ENCODE assay signal across 13 cellular contexts in genomic region chr6:150928882-150929281, GRCh38.
DNase-seq lines count a peak whose midpoint lies in the region; ATAC-seq, FAIRE-seq and TF ChIP-seq lines count a peak whose summit lies in the region.
"Had no signal": no experiment of that assay in that cellular context is flagged by ENCODE, and none has a peak within 500 bp of the region (broad histone marks: within the 10 kb centered on the region; RNA-seq: fewer than 3 reads in every experiment).

No MANE protein-coding gene starts in this region.

- H3K4me1 ChIP-seq in breast epithelium (no peaks in the 10 kb centered on the region), OCI-LY7 (ENCODE audit: insufficient read depth, low read length, poor library complexity, severe bottlenecking) (no peaks in the 10 kb centered on the region), upper lobe of right lung (peaks cover 8% of the 10 kb centered on the region)
- H3K4me1 ChIP-seq: uterus had no signal

- H3K4me1 Mint-ChIP-seq in MCF 10A (ENCODE audit: insufficient read depth, unreplicated experiment) = peaks cover 1% of the 10 kb centered on the region

- CTCF ChIA-PET in MCF 10A (lab: Yijun Ruan, JAX) = interaction anchor here (0.6 to 2.6 kb wide), 10 partner anchors 9 to 647 kb away, joined by 3 to 12 read pairs (median 4); no protein-coding TSS in a partner anchor
- CTCF ChIA-PET in OCI-LY7 (lab: Charles Lee; ENCODE audit: unreplicated experiment) = no interaction called here

- intact Hi-C loops in MCF 10A (cut with micrococcal nuclease) (no loop called here), breast epithelium (cut with DNase I; ENCODE audit: low total_unique reads) (no loop called here), OCI-LY7 (cut with micrococcal nuclease; ENCODE audit: unreplicated experiment) (no loop called here), upper lobe of right lung (cut with DNase I) (no loop called here)

- H3K9me3 ChIP-seq in breast epithelium = no peaks in the 10 kb centered on the region
- no peaks in the 10 kb centered on the region for H3K9me3 ChIP-seq in OCI-LY7 (ENCODE audit: low read length)
- no peaks in the 10 kb centered on the region for H3K9me3 ChIP-seq in upper lobe of right lung
- H3K9me3 ChIP-seq: heart left ventricle, uterus had no signal

- H3K79me2 ChIP-seq in OCI-LY7 (ENCODE audit: insufficient read depth, low read depth, low read length) = no peaks in the 10 kb centered on the region

- DNase-seq in MCF 10A (ENCODE audit: unreplicated experiment) (no peak), breast epithelium (ENCODE audit: low spot score in 2 of 2) (no peak), OCI-LY7 (ENCODE audit: low spot score) (no peak), epithelial cell of proximal tubule (ENCODE audit: low read depth) (no peak), upper lobe of right lung (no peak), urothelium cell line (ENCODE audit: low spot score) (no peak), foreskin melanocyte (no peak), NCI-H1930 (lab: John Stamatoyannopoulos, UW) (no peak)
- DNase-seq: heart left ventricle, NCI-H1436, uterus had no signal

- H3K4me3 ChIP-seq in breast epithelium = no peak overlapping the region
- H3K4me3 ChIP-seq in OCI-LY7 (ENCODE audit: low read depth, low read length, poor library complexity, severe bottlenecking) = no peak overlapping the region
- no peak overlapping the region for H3K4me3 ChIP-seq in epithelial cell of proximal tubule (ENCODE audit: low read depth, low read length)
- no peak overlapping the region for H3K4me3 ChIP-seq in upper lobe of right lung
- H3K4me3 ChIP-seq: heart left ventricle, uterus had no signal

- H3K27me3 ChIP-seq in breast epithelium = no peaks in the 10 kb centered on the region
- H3K27me3 ChIP-seq in upper lobe of right lung = no peaks in the 10 kb centered on the region
- H3K27me3 ChIP-seq: heart left ventricle, uterus had no signal

- TF ChIP-seq CTCF in MCF 10A (IDR thresholded peaks at IDR 0.05; ENCODE audit: unreplicated experiment) (peak; percentile 19), breast epithelium (IDR thresholded peaks at IDR 0.05) (no peak), OCI-LY7 (conservative IDR thresholded peaks at IDR 0.05; ENCODE audit: low read length) (peak; percentile 63), epithelial cell of proximal tubule (conservative IDR thresholded peaks at IDR 0.05; ENCODE audit: low read depth, low read length) (peak; percentile 56), upper lobe of right lung (IDR thresholded peaks at IDR 0.05) (peak; percentile 10)

- H3K27me3 Mint-ChIP-seq in MCF 10A (ENCODE audit: insufficient read depth, unreplicated experiment) = no peaks in the 10 kb centered on the region

- ATAC-seq in upper lobe of right lung = no peak
- ATAC-seq: heart left ventricle, right cardiac atrium had no signal

- no peaks in the 10 kb centered on the region for H3K9me2 ChIP-seq in OCI-LY7 (ENCODE audit: insufficient read depth, low read length)

- H3K27ac ChIP-seq in breast epithelium (no peak overlapping the region), OCI-LY7 (ENCODE audit: low read depth, low read length, poor library complexity, severe bottlenecking) (no peak overlapping the region), upper lobe of right lung (no peak overlapping the region)
- H3K27ac ChIP-seq: uterus had no signal

- H3K9me3 Mint-ChIP-seq in MCF 10A (ENCODE audit: unreplicated experiment) = no peaks in the 10 kb centered on the region
- H3K9me3 Mint-ChIP-seq: activated T-helper 1 cell treated with anti-CD3 and anti-CD28 coated beads, Interleukin-12 subunit alpha, Interleukin-12 subunit beta, Interleukin-2, Interleukin-4 antibody, amounts not matched to agents 30 ng/mL and 10 ng/mL and 1 ng/mL, durations not matched to agents 14 hours and 24 hours and 36 hours had no signal

- no peak for FAIRE-seq in urothelium cell line (lab: Jason Lieb, UNC)

- H3K27ac Mint-ChIP-seq in MCF 10A (ENCODE audit: low read depth, unreplicated experiment) = no peak overlapping the region
- H3K27ac Mint-ChIP-seq: activated T-helper 1 cell treated with anti-CD3 and anti-CD28 coated beads, Interleukin-12 subunit alpha, Interleukin-12 subunit beta, Interleukin-2, Interleukin-4 antibody, amounts not matched to agents 30 ng/mL and 10 ng/mL and 1 ng/mL, durations not matched to agents 14 hours and 24 hours and 36 hours had no signal

- H3K36me3 ChIP-seq in breast epithelium = no peaks in the 10 kb centered on the region
- H3K36me3 ChIP-seq in OCI-LY7 (ENCODE audit: insufficient read depth, low read length) = peaks cover 91% of the 10 kb centered on the region
- H3K36me3 ChIP-seq in upper lobe of right lung = no peaks in the 10 kb centered on the region
- H3K36me3 ChIP-seq: heart left ventricle, uterus had no signal

- no peak for TF ChIP-seq POLR2A in breast epithelium (IDR thresholded peaks at IDR 0.05)

- H3K4me2 ChIP-seq in OCI-LY7 (ENCODE audit: low read length) = no peak overlapping the region

- POLR2A ChIA-PET in MCF 10A (lab: Yijun Ruan, JAX) = no interaction called here
- POLR2A ChIA-PET in OCI-LY7 (lab: Charles Lee) = interaction anchor here (0.8 kb wide), 1 partner anchor 15 kb away, joined by 4 read pairs; no protein-coding TSS in a partner anchor

- no peak overlapping the region for H2AFZ ChIP-seq in OCI-LY7 (ENCODE audit: low read length)

- no peak overlapping the region for H3K4me3 Mint-ChIP-seq in MCF 10A (ENCODE audit: unreplicated experiment)
- H3K4me3 Mint-ChIP-seq: activated T-helper 1 cell treated with anti-CD3 and anti-CD28 coated beads, Interleukin-12 subunit alpha, Interleukin-12 subunit beta, Interleukin-2, Interleukin-4 antibody, amounts not matched to agents 30 ng/mL and 10 ng/mL and 1 ng/mL, durations not matched to agents 14 hours and 24 hours and 36 hours had no signal

- H4K20me1 ChIP-seq in OCI-LY7 (ENCODE audit: insufficient read depth, low read length) = no peaks in the 10 kb centered on the region

- BruUV-seq in MCF 10A (replicated peaks; lab: Mats Ljungman, UMichigan) (no TSS peak), OCI-LY7 (replicated peaks; lab: Mats Ljungman, UMichigan) (no TSS peak)

- peaks cover 75% of the 10 kb centered on the region for H3K36me3 Mint-ChIP-seq in MCF 10A (ENCODE audit: insufficient read depth, unreplicated experiment)

Comparison
In these comparisons a context has a peak if more than half of its experiments do, and no peak if none do; other contexts are left out.
1. CTCF ChIP-seq: peak in MCF 10A (single experiment), OCI-LY7 (single experiment), epithelial cell of proximal tubule (single experiment) and upper lobe of right lung (single experiment); none in breast epithelium (0 of 3).